Comparison of ENCODE assay signal across 8 cellular contexts in the genomic region with DNA sequence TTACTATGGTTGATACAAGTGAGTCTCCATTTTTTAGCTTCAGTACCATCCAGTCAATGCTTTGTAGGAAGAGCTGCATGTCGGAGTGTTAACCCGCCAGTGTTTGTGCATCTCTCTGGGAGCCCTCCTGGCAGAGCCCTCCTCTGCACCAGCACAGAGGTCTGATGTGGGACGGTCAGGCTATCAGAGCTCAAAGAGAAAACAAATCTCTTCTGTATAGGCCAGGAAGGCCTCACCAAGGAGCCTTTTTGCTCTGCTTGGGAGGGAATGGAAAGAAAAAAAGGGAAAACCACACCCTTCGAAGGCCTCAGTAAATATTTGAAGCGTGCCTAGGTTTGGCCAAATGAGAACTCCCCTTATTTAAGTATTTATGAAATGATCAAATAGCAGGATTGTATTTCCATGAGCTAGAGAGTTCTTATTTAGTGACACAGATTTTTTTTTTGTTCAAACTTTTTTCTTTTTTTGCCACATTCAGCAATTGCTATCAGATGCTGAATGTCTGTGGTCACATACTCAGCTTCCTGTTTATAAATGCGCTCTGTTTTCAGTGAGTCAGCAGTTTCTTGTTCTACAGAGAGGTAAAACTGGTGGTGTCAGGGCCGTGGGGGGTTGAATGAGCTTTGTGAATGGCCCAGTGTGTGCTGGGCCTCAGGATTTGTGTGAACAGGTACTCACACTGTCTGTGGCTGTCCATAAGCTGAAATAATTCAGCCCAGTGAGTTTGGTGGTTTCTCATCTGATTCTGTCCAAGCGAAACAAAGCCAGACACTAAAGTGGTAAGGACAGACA.
A peak's percentile ranks its signal among the peaks of the same experiment; 100 is the strongest.
DNase-seq lines count a peak whose midpoint lies in the region; ATAC-seq and TF ChIP-seq lines count a peak whose summit lies in the region.

No MANE protein-coding gene starts in this region.

- H3K79me2 ChIP-seq in OCI-LY3 (ENCODE audit: low read length) = no peaks in the 10 kb centered on the region

- H3K27ac ChIP-seq in OCI-LY3 (ENCODE audit: low read length) = peak overlapping the region; percentile 37; the same call in 1 of the 2 replicates

- peak overlapping the region; percentile 99 for H2AFZ ChIP-seq in OCI-LY3 (ENCODE audit: low read depth, low read length)

- no peaks in the 10 kb centered on the region for H3K27me3 ChIP-seq in OCI-LY3 (ENCODE audit: low read depth, low read length)

- peak overlapping the region; percentile 51 for H3K4me2 ChIP-seq in OCI-LY3 (ENCODE audit: low read length)

- POLR2A ChIA-PET in GM10248 (lab: Yijun Ruan, JAX) = no interaction called here

- H3K4me1 ChIP-seq in OCI-LY3 (ENCODE audit: low read length) = peaks cover 14% of the 10 kb centered on the region

- H3K4me3 ChIP-seq in OCI-LY3 (ENCODE audit: low read length) = no peak overlapping the region

- CTCF ChIA-PET in GM10248 (lab: Yijun Ruan, JAX) = interaction anchor here (0.8 to 2.1 kb wide), 6 partner anchors 11 to 227 kb away, joined by 3 to 10 read pairs (median 3); a partner anchor contains a TSS

- no peaks in the 10 kb centered on the region for H4K20me1 ChIP-seq in OCI-LY3 (ENCODE audit: insufficient read depth, low read length)

- ATAC-seq in HG02642 (IDR thresholded peaks at IDR 0.05; ENCODE audit: poor library complexity, unreplicated experiment) = peak; percentile 67

- DNase-seq in GM10248 (ENCODE audit: extremely low spot score) (peak; percentile 28), globus pallidus (ENCODE audit: low spot score) (peak; percentile 42), renal cortical epithelial cell (ENCODE audit: low read depth) (peak; percentile 96), NCI-H526 treated with DMSO at 0.1 percent for 48 hours (lab: John Stamatoyannopoulos, UW) (no peak), NCI-H524 (lab: John Stamatoyannopoulos, UW) (no peak)
- peak; percentile 49 for DNase-seq in activated effector memory CD4-positive, alpha-beta T cell treated with Interleukin-2 at 50 U/mL for 16 hours

- no peaks in the 10 kb centered on the region for H3K9me3 ChIP-seq in OCI-LY3 (ENCODE audit: insufficient read depth, low read length)

- no peak for TF ChIP-seq CTCF in GM10248 (IDR thresholded peaks at IDR 0.05; ENCODE audit: control extremely low read depth, extremely low read depth, low read depth, missing control alignments)
- no peak for TF ChIP-seq CTCF in OCI-LY3 (IDR thresholded peaks at IDR 0.05; ENCODE audit: low read depth, low read length)

- no peaks in the 10 kb centered on the region for H3K36me3 ChIP-seq in OCI-LY3 (replicated peaks; ENCODE audit: low read depth, low read length)

- H3K9ac ChIP-seq in OCI-LY3 (ENCODE audit: low read length) = peak overlapping the region; percentile 37; the same call in 1 of the 2 replicates

Comparison
In these comparisons a context has a peak if more than half of its experiments do, and no peak if none do; other contexts are left out.
1. DNase-seq: peak in GM10248 (single experiment), activated effector memory CD4-positive, alpha-beta T cell treated with Interleukin-2 at 50 U/mL for 16 hours (single experiment), globus pallidus (single experiment) and renal cortical epithelial cell (single experiment); none in NCI-H526 treated with DMSO at 0.1 percent for 48 hours (single experiment) and NCI-H524 (0 of 2).